Comparison of ENCODE assay signal across 1 cellular context in genomic region chr11:68325894-68326220, GRCh38.
TF ChIP-seq lines count a peak whose summit lies in the region.

No MANE protein-coding gene starts in this region.

TF ChIP-seq in HepG2, 621 proteins besides CTCF, POLR2A, EP300 and RAD21:
- TF ChIP-seq RBM22 (optimal IDR thresholded peaks at IDR 0.05; ENCODE audit: low read length) (peak; percentile 55), ZNF432 (CRISPR knock-in tag; IDR thresholded peaks at IDR 0.05; ENCODE audit: borderline replicate concordance) (no peak), ZNF781 (CRISPR knock-in tag; IDR thresholded peaks at IDR 0.05; ENCODE audit: borderline replicate concordance, not compliant biosample characterization) (no peak), ZBTB7A (CRISPR knock-in tag; IDR thresholded peaks at IDR 0.05) (0 out of 2 replicates have a peak, but pooled peaks have one; percentile 12), MEF2D (CRISPR knock-in tag; IDR thresholded peaks at IDR 0.05) (0 out of 2 replicates have a peak, but pooled peaks have one; percentile 0), TFAP4 (IDR thresholded peaks at IDR 0.05; ENCODE audit: borderline replicate concordance, low read depth) (0 out of 2 replicates have a peak, but pooled peaks have one; percentile 18), ZBTB38 (CRISPR knock-in tag; IDR thresholded peaks at IDR 0.05) (0 out of 2 replicates have a peak, but pooled peaks have one; percentile 17), HOMEZ (CRISPR knock-in tag; IDR thresholded peaks at IDR 0.05; ENCODE audit: low read depth) (no peak), ZNF281 (CRISPR knock-in tag; IDR thresholded peaks at IDR 0.05; ENCODE audit: borderline replicate concordance) (no peak), ZNF407 (CRISPR knock-in tag; IDR thresholded peaks at IDR 0.05; ENCODE audit: not compliant biosample characterization) (no peak)
